ENCODE assay signal across 1 cellular context in genomic region chr1:187641907-187642306, GRCh38.
TF ChIP-seq lines count a peak whose summit lies in the region.

No MANE protein-coding gene starts in this region.

TF ChIP-seq in WTC11, 78 proteins besides CTCF, POLR2A, EP300 and RAD21 (continued from another document):
- TF ChIP-seq PRDM15 (CRISPR knock-in tag; IDR thresholded peaks at IDR 0.05), result no peak
- no peak for TF ChIP-seq FOXP1 (CRISPR knock-in tag; IDR thresholded peaks at IDR 0.05; ENCODE audit: borderline replicate concordance)
- TF ChIP-seq ZNF219 (CRISPR knock-in tag; IDR thresholded peaks at IDR 0.05; ENCODE audit: borderline replicate concordance), result no peak
- no peak for TF ChIP-seq FOXJ3 (CRISPR knock-in tag; IDR thresholded peaks at IDR 0.05; ENCODE audit: borderline replicate concordance)
- TF ChIP-seq CDX4 (CRISPR knock-in tag; IDR thresholded peaks at IDR 0.05; ENCODE audit: borderline replicate concordance), result no peak
- TF ChIP-seq JUN (CRISPR knock-in tag; IDR thresholded peaks at IDR 0.05), result no peak
- TF ChIP-seq ARID4B (CRISPR knock-in tag; IDR thresholded peaks at IDR 0.05; ENCODE audit: borderline replicate concordance), result no peak
- TF ChIP-seq CREM (CRISPR knock-in tag; IDR thresholded peaks at IDR 0.05), result no peak
